26 cellular contexts compared by ENCODE assay signal in genomic region chr19:29292562-29292961, GRCh38.
"Had no signal": no experiment of that assay in that cellular context is flagged by ENCODE, and none has a peak within 500 bp of the region (broad histone marks: within the 10 kb centered on the region; RNA-seq: fewer than 3 reads in every experiment).

No MANE protein-coding gene starts in this region.

- H3K27me3 Mint-ChIP-seq: dendritic cell treated with granulocyte-macrophage colony-stimulating factor and Interleukin-4, amounts not matched to agents 40 ng/mL and 50 ng/mL, for 4 days had no signal

- H3K27me3 ChIP-seq: colonic mucosa, esophagus squamous epithelium, hepatocyte had no signal

- H3K4me3 ChIP-seq: colonic mucosa, esophagus squamous epithelium, gastrocnemius medialis, heart left ventricle, hepatocyte, left ventricle myocardium inferior, lower lobe of right lung had no signal

- DNase-seq: colonic mucosa; cortex of kidney; effector CD8-positive, alpha-beta T cell; effector memory CD8-positive, alpha-beta T cell; endodermal cell; erythroblast; esophagus squamous epithelium; foreskin fibroblast; foreskin melanocyte; gastrocnemius medialis; heart left ventricle; hypothalamus; immature natural killer cell; islet precursor cell; kidney; kidney glomerular epithelial cell; left colon; left ventricle myocardium inferior; lower lobe of right lung; mesenchymal stem cell; midbrain had no signal

- H3K36me3 Mint-ChIP-seq: immature natural killer cell had no signal

- H3K36me3 ChIP-seq: colonic mucosa, esophagus squamous epithelium, gastrocnemius medialis, heart left ventricle, left ventricle myocardium inferior, lower lobe of right lung had no signal

- H3K9me3 ChIP-seq: colonic mucosa, esophagus squamous epithelium, gastrocnemius medialis, heart left ventricle, left ventricle myocardium inferior, lower lobe of right lung had no signal

- H3K27ac Mint-ChIP-seq: dendritic cell treated with granulocyte-macrophage colony-stimulating factor and Interleukin-4, amounts not matched to agents 40 ng/mL and 50 ng/mL, for 4 days; effector memory CD8-positive, alpha-beta T cell; endodermal cell; immature natural killer cell had no signal

- H3K27ac ChIP-seq: colonic mucosa, epithelial cell of prostate, esophagus squamous epithelium, gastrocnemius medialis, heart left ventricle, hepatocyte, left ventricle myocardium inferior, lower lobe of right lung had no signal

- H3K9me3 Mint-ChIP-seq: dendritic cell treated with granulocyte-macrophage colony-stimulating factor and Interleukin-4, amounts not matched to agents 40 ng/mL and 50 ng/mL, for 4 days; effector memory CD8-positive, alpha-beta T cell; endodermal cell had no signal

- ATAC-seq: effector memory CD8-positive, alpha-beta T cell; esophagus mucosa; gastrocnemius medialis; heart left ventricle; left colon; left lobe of liver; lower lobe of right lung had no signal

- H3K4me1 Mint-ChIP-seq: endodermal cell had no signal

- H3K4me1 ChIP-seq: colonic mucosa, esophagus squamous epithelium, gastrocnemius medialis, heart left ventricle, left ventricle myocardium inferior, lower lobe of right lung had no signal

- H3K4me3 Mint-ChIP-seq: dendritic cell treated with granulocyte-macrophage colony-stimulating factor and Interleukin-4, amounts not matched to agents 40 ng/mL and 50 ng/mL, for 4 days; endodermal cell had no signal
